In the genomic region with DNA sequence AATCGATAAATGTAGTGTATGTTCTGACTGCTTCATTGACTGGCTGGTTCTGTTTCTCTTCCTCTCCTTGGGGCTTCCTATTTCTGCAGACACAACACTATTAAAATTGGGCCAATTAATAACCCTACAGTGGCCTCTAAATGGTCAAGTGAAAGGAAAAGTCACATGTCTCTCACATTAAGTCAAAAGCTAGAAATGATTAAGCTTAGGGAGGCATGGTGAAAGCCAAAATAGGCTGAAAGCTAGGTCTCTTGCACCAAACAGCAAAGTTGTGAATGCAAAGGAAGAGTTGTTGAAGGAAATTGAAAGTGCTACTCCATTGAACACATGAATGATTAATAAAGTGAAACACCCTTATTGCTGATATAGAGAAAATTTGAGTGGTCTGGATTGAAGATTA, we compare ENCODE assay signal across 11 cellular contexts. TPM values are rescaled to one million over a fixed set of nuclear protein-coding genes. Genes with fewer than 3 reads are reported as not detected.
DNase-seq lines count a peak whose midpoint lies in the region; ATAC-seq and TF ChIP-seq lines count a peak whose summit lies in the region.
"Had no signal": no experiment of that assay in that cellular context is flagged by ENCODE, and none has a peak within 500 bp of the region (broad histone marks: within the 10 kb centered on the region; RNA-seq: fewer than 3 reads in every experiment).

No MANE protein-coding gene starts in this region.

- 96 to 100% methylated on average over 1 of the region's 1 CpG for WGBS in lower leg skin, 2 donors

- TF ChIP-seq CTCF in nephron (IDR thresholded peaks at IDR 0.05; ENCODE audit: unreplicated experiment in 3 of 3) (no peak), OCI-LY7 (conservative IDR thresholded peaks at IDR 0.05; ENCODE audit: low read length) (no peak), osteoblast (IDR thresholded peaks at IDR 0.05; ENCODE audit: extremely low read depth, low read depth, low read length) (no peak), lower leg skin (IDR thresholded peaks at IDR 0.05) (no peak)

- BruUV-seq in OCI-LY7 (replicated peaks; lab: Mats Ljungman, UMichigan) = no TSS peak

- H2AFZ ChIP-seq in OCI-LY7 (ENCODE audit: low read length) (no peak overlapping the region), osteoblast (ENCODE audit: low read length) (no peak overlapping the region)

- POLR2A ChIA-PET in OCI-LY7 (lab: Charles Lee) = interaction anchor here (0.7 to 1.4 kb wide), 3 partner anchors 23 to 949 kb away, joined by 3 to 4 read pairs (median 4); no protein-coding TSS in a partner anchor

- H3K4me3 Mint-ChIP-seq in nephron = no peak overlapping the region

- no peaks in the 10 kb centered on the region for H3K4me1 Mint-ChIP-seq in nephron

- no peaks in the 10 kb centered on the region for H3K27me3 Mint-ChIP-seq in nephron (ENCODE audit: low read depth)

- H3K4me3 ChIP-seq in OCI-LY7 (ENCODE audit: low read depth, low read length, poor library complexity, severe bottlenecking) (no peak overlapping the region), osteoblast (ENCODE audit: insufficient read depth, low read length) (no peak overlapping the region), lower leg skin (ENCODE audit: low read depth, poor library complexity, severe bottlenecking) (no peak overlapping the region)
- H3K4me3 ChIP-seq: lower lobe of right lung, prostate gland had no signal

- H3K27me3 ChIP-seq in osteoblast (ENCODE audit: insufficient read depth, low read length) = no peaks in the 10 kb centered on the region

- TF ChIP-seq POLR2A in lower leg skin (IDR thresholded peaks at IDR 0.05) = no peak

- DNase-seq in OCI-LY7 (ENCODE audit: low spot score) (no peak), osteoblast (ENCODE audit: insufficient read length, low spot score, missing footprints) (no peak), lower leg skin (ENCODE audit: low spot score in 2 of 2) (no peak)
- DNase-seq: lower lobe of right lung, NCI-H1417, NCI-H748 treated with DMSO at 0.1 percent for 48 hours had no signal

- H3K79me2 ChIP-seq in OCI-LY7 (ENCODE audit: insufficient read depth, low read depth, low read length) (no peaks in the 10 kb centered on the region), osteoblast (ENCODE audit: insufficient read depth, low read length) (peaks cover 33% of the 10 kb centered on the region)

- H3K36me3 Mint-ChIP-seq in nephron (ENCODE audit: low read depth) = peaks cover 61% of the 10 kb centered on the region

- no peaks in the 10 kb centered on the region for H4K20me1 ChIP-seq in OCI-LY7 (ENCODE audit: insufficient read depth, low read length)
- no peaks in the 10 kb centered on the region for H4K20me1 ChIP-seq in osteoblast (ENCODE audit: insufficient read depth, low read length)

- intact Hi-C loops in OCI-LY7 (cut with micrococcal nuclease; ENCODE audit: unreplicated experiment) = no loop called here
- intact Hi-C loops in lower leg skin (cut with DNase I; ENCODE audit: low total_unique reads) = no loop called here

- H3K4me2 ChIP-seq in OCI-LY7 (ENCODE audit: low read length) = no peak overlapping the region
- no peak overlapping the region for H3K4me2 ChIP-seq in osteoblast (ENCODE audit: insufficient read depth, low read length)

- H3K9me3 Mint-ChIP-seq in nephron = peaks cover 8% of the 10 kb centered on the region

- CTCF ChIA-PET in OCI-LY7 (lab: Charles Lee; ENCODE audit: unreplicated experiment) = no interaction called here

- peak overlapping the region; percentile 57 to 90 (median 87) for H3K27ac Mint-ChIP-seq in nephron

- no peaks in the 10 kb centered on the region for H3K9me3 ChIP-seq in OCI-LY7 (ENCODE audit: low read length)
- H3K9me3 ChIP-seq in osteoblast (ENCODE audit: low read depth, low read length) = no peaks in the 10 kb centered on the region
- H3K9me3 ChIP-seq: lower lobe of right lung, prostate gland had no signal

- no peak overlapping the region for H3K27ac ChIP-seq in OCI-LY7 (ENCODE audit: low read depth, low read length, poor library complexity, severe bottlenecking)
- H3K27ac ChIP-seq in osteoblast (ENCODE audit: low read depth, low read length) = no peak overlapping the region
- H3K27ac ChIP-seq: lower lobe of right lung, prostate gland had no signal

- H3K36me3 ChIP-seq in OCI-LY7 (ENCODE audit: insufficient read depth, low read length) = peaks cover 17% of the 10 kb centered on the region; the same call in 1 of the 2 replicates
- H3K36me3 ChIP-seq in osteoblast (ENCODE audit: insufficient read depth, low read length) = peaks cover 50% of the 10 kb centered on the region
- H3K36me3 ChIP-seq: prostate gland had no signal

- peak; percentile 77 for ATAC-seq in GM19023 (IDR thresholded peaks at IDR 0.05; ENCODE audit: unreplicated experiment)
- peak; percentile 86 for ATAC-seq in GM21825 (IDR thresholded peaks at IDR 0.05; ENCODE audit: unreplicated experiment)
- peak; percentile 96 for ATAC-seq in HG03196 (IDR thresholded peaks at IDR 0.05; ENCODE audit: unreplicated experiment)
- ATAC-seq: lower lobe of right lung had no signal

- H3K4me1 ChIP-seq in OCI-LY7 (ENCODE audit: insufficient read depth, low read length, poor library complexity, severe bottlenecking) (no peaks in the 10 kb centered on the region), osteoblast (ENCODE audit: insufficient read depth, low read length) (no peaks in the 10 kb centered on the region)
- H3K4me1 ChIP-seq: lower lobe of right lung, prostate gland had no signal

- H3K9me2 ChIP-seq in OCI-LY7 (ENCODE audit: insufficient read depth, low read length) = no peaks in the 10 kb centered on the region

RNA-seq across cellular contexts. Expression of a gene that starts 58.2 kb away (rescaled TPM):
- total RNA-seq in OCI-LY7 (2014; rRNA removed; shearing (Covaris generic)) = 96.5 and 98.4 TPM in 2 replicates
- total RNA-seq in OCI-LY7 (2022) (75.9 and 76.9 TPM in 2 replicates), osteoblast (74.3 and 80.3 TPM in 2 replicates), lower leg skin (10 to 100 TPM; 44.1 to 82.3 (median 66.5) TPM)
